ENCODE assay signal across 7 cellular contexts in genomic region chr18:24359787-24360186, GRCh38. TPM values are rescaled to one million over a fixed set of nuclear protein-coding genes. Genes with fewer than 3 reads are reported as not detected.
DNase-seq lines count a peak whose midpoint lies in the region; ATAC-seq and TF ChIP-seq lines count a peak whose summit lies in the region.
"Not testable (repeated sequence)": the region's sequence is repeated elsewhere in the genome, so short reads cannot be mapped to it uniquely, and the experiment has no call there.

No MANE protein-coding gene starts in this region.

- not testable (repeated sequence) for BruUV-seq in HCT116 (replicated peaks; lab: Mats Ljungman, UMichigan)

- not testable (repeated sequence) for H3K9me2 ChIP-seq in HCT116 (ENCODE audit: insufficient read depth)

- H3K36me3 Mint-ChIP-seq in neural crest cell (ENCODE audit: low read depth), result not testable (repeated sequence)

- TF ChIP-seq EP300 in gastroesophageal sphincter (IDR thresholded peaks at IDR 0.05), result not testable (repeated sequence)

- not testable (repeated sequence) for H3K4me3 ChIP-seq in HCT116 (replicated peaks in 1 of 2; ENCODE audit: low read depth in 1 of 2, low read length in 2 of 2); Peyer's patch; adipocyte (ENCODE audit: low read length); gastroesophageal sphincter

- H3K79me2 ChIP-seq in HCT116 (ENCODE audit: insufficient read depth, low read length), result not testable (repeated sequence)

- CTCF ChIA-PET in HCT116 (lab: Charles Lee), result interaction anchor here (0.7 to 8.0 kb wide), 26 partner anchors 9 to 368 kb away, joined by 3 to 98 read pairs (median 4); partner anchors contain the start of genes IMPACT and OSBPL1A

- not testable (repeated sequence) for H3K9me3 Mint-ChIP-seq in neural crest cell

- H3K9me3 ChIP-seq in HCT116 (ENCODE audit: control insufficient read depth in 1 of 2, insufficient read depth in 1 of 2, low read depth in 1 of 2, low read length in 2 of 2); Peyer's patch; adipocyte (ENCODE audit: control insufficient read depth, low read length); gastroesophageal sphincter: not testable (repeated sequence)

- H3K9ac ChIP-seq in HCT116 (ENCODE audit: low read length), result not testable (repeated sequence)
- H3K9ac ChIP-seq in adipocyte (ENCODE audit: low read length), result peak overlapping the region; percentile 16

- H3K27me3 Mint-ChIP-seq in neural crest cell (ENCODE audit: low read depth), result not testable (repeated sequence)

- H3K4me1 ChIP-seq in HCT116 (ENCODE audit: control insufficient read depth in 1 of 2, insufficient read depth in 2 of 2, low read length in 2 of 2); Peyer's patch; adipocyte (ENCODE audit: control insufficient read depth, insufficient read depth, low read length); gastroesophageal sphincter: not testable (repeated sequence)

- not testable (repeated sequence) for H4K20me1 ChIP-seq in HCT116 (ENCODE audit: insufficient read depth)

- H3K4me2 ChIP-seq in HCT116 (ENCODE audit: low read length), result peak overlapping the region; percentile 29

- DNase-seq in GM03348 (ENCODE audit: low spot score) (peak; percentile 77), HCT116 (ENCODE audit: low read depth, low spot score) (peak; percentile 32), NAMALWA (ENCODE audit: low spot score) (peak; percentile 73), adipocyte (ENCODE audit: low read depth) (peak; percentile 86)
- not testable (repeated sequence) for DNase-seq in Peyer's patch; neural crest cell (ENCODE audit: low read depth, low spot score)

- H3K36me3 ChIP-seq in HCT116 (ENCODE audit: control insufficient read depth in 1 of 2, insufficient read depth in 2 of 2, low read length in 2 of 2); Peyer's patch; adipocyte (ENCODE audit: control insufficient read depth, insufficient read depth, low read length, severe bottlenecking); gastroesophageal sphincter: not testable (repeated sequence)

- peak overlapping the region; percentile 62 for H3K27ac Mint-ChIP-seq in neural crest cell (ENCODE audit: unreplicated experiment)

- H3K27me3 ChIP-seq in HCT116 (ENCODE audit: insufficient read depth, low read length); Peyer's patch; adipocyte (replicated peaks; ENCODE audit: control insufficient read depth, insufficient read depth, low read length); gastroesophageal sphincter: not testable (repeated sequence)

- TF ChIP-seq POLR2A in HCT116 (IDR thresholded peaks at IDR 0.05; ENCODE audit: borderline replicate concordance, extremely low read depth, insufficient read depth, insufficient read length); Peyer's patch (IDR thresholded peaks at IDR 0.05); gastroesophageal sphincter (IDR thresholded peaks at IDR 0.05): not testable (repeated sequence)

- TF ChIP-seq RAD21 in HCT116 (IDR thresholded peaks at IDR 0.05; ENCODE audit: low read depth), result peak; percentile 83

- RAD21 ChIA-PET in HCT116 (lab: Charles Lee; ENCODE audit: low non-redundant PET in 1 of 2, low total read pairs in 2 of 2, uncharacterized antibody in 2 of 2, unreplicated experiment in 2 of 2), result interaction anchor here (0.5 to 2.3 kb wide), 5 partner anchors 39 to 129 kb away, joined by 3 to 18 read pairs (median 9); no protein-coding TSS in a partner anchor

- WGBS in gastroesophageal sphincter (ENCODE audit: low coverage in 1 of 2), 2 donors, result 29 to 80% methylated on average over 1 to 6 of the region's 7 CpGs

- TF ChIP-seq CTCF in HCT116 (IDR thresholded peaks at IDR 0.05 in 2 of 3, conservative IDR thresholded peaks at IDR 0.05 in 1 of 3; ENCODE audit: borderline replicate concordance in 1 of 3, insufficient read depth in 1 of 3, low read depth in 2 of 3, low read length in 2 of 3), result peak; percentile 46 to 74 (median 64); a peak in 5 of 6 replicates
- peak in 5 of 6 experiments; percentile 30 to 71 (median 67) for TF ChIP-seq CTCF in Peyer's patch (IDR thresholded peaks at IDR 0.05)
- TF ChIP-seq CTCF in gastroesophageal sphincter (IDR thresholded peaks at IDR 0.05), result peak; percentile 54 to 72 (median 60)
- TF ChIP-seq CTCF in neural crest cell (conservative IDR thresholded peaks at IDR 0.05), result peak; percentile 87

- H3K27ac ChIP-seq in HCT116 (ENCODE audit: low read depth, low read length); Peyer's patch; gastroesophageal sphincter: not testable (repeated sequence)

- POLR2A ChIA-PET in HCT116 (lab: Charles Lee), result not testable (repeated sequence)

- intact Hi-C loops in HCT116 (cut with micrococcal nuclease), result loop anchor here (1.0 to 10.0 kb wide), 5 partner anchors 65 to 367 kb away; partner anchors contain the start of gene IMPACT

- not testable (repeated sequence) for H3K4me3 Mint-ChIP-seq in neural crest cell

- ATAC-seq in HCT116 (peak; percentile 85), gastroesophageal sphincter (peak; percentile 63)

- not testable (repeated sequence) for H3K4me1 Mint-ChIP-seq in neural crest cell

- H2AFZ ChIP-seq in HCT116 (ENCODE audit: low read depth, low read length, poor library complexity, severe bottlenecking), result not testable (repeated sequence)

TF ChIP-seq in HCT116, 20 proteins besides CTCF, POLR2A, EP300 and RAD21:
- 0 out of 2 replicates have a peak, but pooled peaks have one; percentile 9 for TF ChIP-seq FOSL1 (IDR thresholded peaks at IDR 0.05; ENCODE audit: low read depth)

RNA-seq across cellular contexts. Expression of gene OSBPL1A, which starts 37.8 kb away (rescaled TPM):
- 18.9 TPM for total RNA-seq in HCT116 (2021; ENCODE audit: unreplicated experiment)
- polyA plus RNA-seq in HCT116 (2012), result 12.8 and 15.1 TPM in 2 replicates
- 10 to 100 TPM; 52.9 to 67.6 (median 59.0) TPM for total RNA-seq in Peyer's patch
- 100 to 1,000 TPM in 3 of 4 donors, 10 to 100 TPM in 1; 97.1 to 120 (median 116) TPM for total RNA-seq in gastroesophageal sphincter
- total RNA-seq in neural crest cell, result 45.8 and 47.6 TPM in 2 replicates
